In genomic region chr6:25042599-25042936, GRCh38 we compare ENCODE assay signal across 10 cellular contexts.
DNase-seq lines count a peak whose midpoint lies in the region; ATAC-seq and TF ChIP-seq lines count a peak whose summit lies in the region.
"Had no signal": no experiment of that assay in that cellular context is flagged by ENCODE, and none has a peak within 500 bp of the region (broad histone marks: within the 10 kb centered on the region; RNA-seq: fewer than 3 reads in every experiment).

No MANE protein-coding gene starts in this region.

- H3K9me3 Mint-ChIP-seq in Calu3 (ENCODE audit: low read depth, unreplicated experiment), result no peaks in the 10 kb centered on the region
- H3K9me3 Mint-ChIP-seq: type B pancreatic cell had no signal

- H3K9me3 ChIP-seq in effector memory CD4-positive, alpha-beta T cell (ENCODE audit: control insufficient read depth, low read length), result no peaks in the 10 kb centered on the region
- H3K9me3 ChIP-seq in body of pancreas (no peaks in the 10 kb centered on the region), right cardiac atrium (ENCODE audit: control insufficient read depth, low read length) (no peaks in the 10 kb centered on the region)
- H3K9me3 ChIP-seq: MG63 had no signal

- WGBS in body of pancreas, 2 donors, result 72 to 81% methylated on average over 5 of the region's 5 CpGs
- 94% methylated on average over 5 of the region's 5 CpGs for WGBS in right cardiac atrium

- H3K4me1 Mint-ChIP-seq in Calu3 (ENCODE audit: low read depth, unreplicated experiment), result peaks cover 10% of the 10 kb centered on the region

- no peak for TF ChIP-seq POLR2A in body of pancreas (IDR thresholded peaks at IDR 0.05)

- H3K36me3 Mint-ChIP-seq in Calu3 (ENCODE audit: insufficient read depth, unreplicated experiment), result no peaks in the 10 kb centered on the region
- H3K36me3 Mint-ChIP-seq: type B pancreatic cell had no signal

- peaks cover 9% of the 10 kb centered on the region for H3K27me3 Mint-ChIP-seq in Calu3 (ENCODE audit: unreplicated experiment)
- H3K27me3 Mint-ChIP-seq: type B pancreatic cell had no signal

- TF ChIP-seq CTCF in Calu3 (IDR thresholded peaks at IDR 0.05; ENCODE audit: unreplicated experiment) (peak; percentile 31), body of pancreas (IDR thresholded peaks at IDR 0.05) (no peak)

- peak overlapping the region; percentile 68 for H3K4me3 ChIP-seq in effector memory CD4-positive, alpha-beta T cell (ENCODE audit: insufficient read depth, low read depth, low read length, poor library complexity, severe bottlenecking)
- no peak overlapping the region for H3K4me3 ChIP-seq in body of pancreas
- no peak overlapping the region for H3K4me3 ChIP-seq in right cardiac atrium (ENCODE audit: low read length)
- H3K4me3 ChIP-seq: MG63 had no signal

- ATAC-seq in GM19328 (IDR thresholded peaks at IDR 0.05; ENCODE audit: unreplicated experiment) (peak; percentile 21), body of pancreas (no peak), right cardiac atrium (no peak), GM21390 (IDR thresholded peaks at IDR 0.05; ENCODE audit: unreplicated experiment) (no peak)

- DNase-seq in Calu3, result no peak
- peak; percentile 75 for DNase-seq in NCI-H69 (lab: John Stamatoyannopoulos, UW)
- DNase-seq in effector memory CD4-positive, alpha-beta T cell, result peak in 2 of 3 donors; percentile 28 to 32
- DNase-seq in GM19240 (ENCODE audit: insufficient read length, low spot score), result no peak
- no peak for DNase-seq in body of pancreas
- DNase-seq in right cardiac atrium, result no peak
- DNase-seq: MG63 had no signal

- peaks cover 30% of the 10 kb centered on the region for H3K4me1 ChIP-seq in effector memory CD4-positive, alpha-beta T cell (ENCODE audit: control insufficient read depth, insufficient read depth, low read length, poor library complexity, severe bottlenecking)
- H3K4me1 ChIP-seq in body of pancreas (no peaks in the 10 kb centered on the region), right cardiac atrium (ENCODE audit: control insufficient read depth, insufficient read depth, low read length) (no peaks in the 10 kb centered on the region)

- intact Hi-C loops in Calu3 (cut with micrococcal nuclease; ENCODE audit: unreplicated experiment) (no loop called here), body of pancreas (cut with DNase I) (no loop called here), right cardiac atrium (cut with DNase I) (no loop called here)

- no TSS peak for BruUV-seq in Calu3 (replicated peaks; lab: Mats Ljungman, UMichigan)

- no peak overlapping the region for H3K4me3 Mint-ChIP-seq in Calu3 (ENCODE audit: low read depth, unreplicated experiment)
- H3K4me3 Mint-ChIP-seq: type B pancreatic cell had no signal

- no peaks in the 10 kb centered on the region for H3K36me3 ChIP-seq in effector memory CD4-positive, alpha-beta T cell (ENCODE audit: control insufficient read depth, insufficient read depth, low read length)
- H3K36me3 ChIP-seq in body of pancreas (replicated peaks in 1 of 2; ENCODE audit: insufficient read depth in 1 of 2, low read depth in 2 of 2), result no peaks in the 10 kb centered on the region
- H3K36me3 ChIP-seq: MG63 had no signal

- H3K27ac Mint-ChIP-seq in Calu3 (ENCODE audit: unreplicated experiment), result no peak overlapping the region
- H3K27ac Mint-ChIP-seq: type B pancreatic cell had no signal

- peak overlapping the region; percentile 91 for H3K27ac ChIP-seq in effector memory CD4-positive, alpha-beta T cell (ENCODE audit: insufficient read depth, low read length, poor library complexity, severe bottlenecking)
- no peak overlapping the region for H3K27ac ChIP-seq in body of pancreas
- H3K27ac ChIP-seq in right cardiac atrium (ENCODE audit: low read length), result no peak overlapping the region

- no peaks in the 10 kb centered on the region for H3K27me3 ChIP-seq in effector memory CD4-positive, alpha-beta T cell (replicated peaks; ENCODE audit: control insufficient read depth, insufficient read depth, low read length, poor library complexity, severe bottlenecking)
- H3K27me3 ChIP-seq in body of pancreas (no peaks in the 10 kb centered on the region), right cardiac atrium (ENCODE audit: control insufficient read depth, insufficient read depth) (no peaks in the 10 kb centered on the region)
- H3K27me3 ChIP-seq: MG63 had no signal

- CTCF ChIA-PET in Calu3 (lab: Charles Lee), result interaction anchor here (0.6 to 1.8 kb wide), 6 partner anchors 12 to 294 kb away, joined by 3 to 4 read pairs (median 4); no protein-coding TSS in a partner anchor

Comparison
In these comparisons a context has a peak if more than half of its experiments do, and no peak if none do; other contexts are left out.
1. DNase-seq: peak in NCI-H69 (single experiment) and effector memory CD4-positive, alpha-beta T cell (2 of 3); none in Calu3 (single experiment), GM19240 (single experiment), body of pancreas (0 of 4) and right cardiac atrium (0 of 3).